6 cellular contexts compared by ENCODE assay signal in the genomic region with DNA sequence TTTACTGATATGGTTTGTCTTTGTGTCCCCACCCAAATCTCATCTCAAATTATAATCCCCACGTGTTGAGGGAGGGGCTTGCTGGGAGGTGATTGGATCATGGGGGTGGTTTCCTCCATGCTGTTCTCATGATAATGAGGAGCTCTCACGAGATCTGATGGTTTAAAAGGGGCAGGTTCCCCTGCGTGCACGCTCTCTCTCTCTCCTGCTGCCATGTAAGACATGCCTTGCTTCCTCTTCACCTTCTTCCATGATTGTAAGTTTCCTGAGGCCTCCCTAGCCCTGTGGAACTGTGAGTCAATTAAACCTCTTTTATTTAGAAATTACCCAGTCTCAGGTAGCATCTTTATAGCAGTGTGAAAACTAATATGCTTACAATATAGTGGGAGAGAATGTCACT. TPM values are rescaled to one million over a fixed set of nuclear protein-coding genes. Genes with fewer than 3 reads are reported as not detected.
DNase-seq lines count a peak whose midpoint lies in the region; ATAC-seq, FAIRE-seq and TF ChIP-seq lines count a peak whose summit lies in the region.
"Not testable (repeated sequence)": the region's sequence is repeated elsewhere in the genome, so short reads cannot be mapped to it uniquely, and the experiment has no call there.

No MANE protein-coding gene starts in this region.

- TF ChIP-seq POLR2A in K562 (conservative IDR thresholded peaks at IDR 0.05): not testable (repeated sequence)

- not testable (repeated sequence) for H3K36me3 ChIP-seq in K562 (ENCODE audit: control insufficient read depth, insufficient read depth, low read length)

- H3K9ac ChIP-seq in K562 (ENCODE audit: insufficient read depth in 1 of 2, low read depth in 2 of 2, low read length in 2 of 2): not testable (repeated sequence)

- intact Hi-C loops in CD4-positive, alpha-beta T cell (cut with DNase I, micrococcal nuclease): loop anchor here in 1 of 2 experiments (10.0 kb wide), 1 partner anchor 1155 kb away; the partner anchor contains the start of gene SLU7
- intact Hi-C loops in activated CD4-positive, alpha-beta T cell treated with anti-CD3 and anti-CD28 coated beads for 36 hours (cut with DNase I, micrococcal nuclease): loop anchor here (5.0 to 10.0 kb wide), 4 partner anchors 83 to 1655 kb away; partner anchors contain the start of genes PTTG1 (in 1 of the 2) and PWWP2A (in 1 of the 2)
- intact Hi-C loops in K562 (cut with micrococcal nuclease); natural killer cell (cut with micrococcal nuclease): not testable (repeated sequence)

- not testable (repeated sequence) for FAIRE-seq in K562 (lab: Jason Lieb, UNC)

- H3K27ac ChIP-seq in CD4-positive, alpha-beta T cell (ENCODE audit: low read depth, low read length); K562 (ENCODE audit: extremely low read depth, low read depth, low read length): not testable (repeated sequence)

- H3K27ac Mint-ChIP-seq in CD4-positive, alpha-beta T cell: peak overlapping the region; percentile 85
- H3K27ac Mint-ChIP-seq in activated CD4-positive, alpha-beta T cell treated with anti-CD3 and anti-CD28 coated beads for 36 hours: peak overlapping the region; percentile 24
- peak overlapping the region; percentile 5 for H3K27ac Mint-ChIP-seq in activated T-helper 17 cell treated with anti-CD3 and anti-CD28 coated beads, Interleukin-2, amount 50 U/mL, for 72 hours
- not testable (repeated sequence) for H3K27ac Mint-ChIP-seq in natural killer cell; neural crest cell (ENCODE audit: unreplicated experiment)

- not testable (repeated sequence) for H3K9me3 ChIP-seq in CD4-positive, alpha-beta T cell (ENCODE audit: control insufficient read depth, low read length); K562 (replicated peaks; ENCODE audit: control insufficient read depth, insufficient read depth, low read depth, low read length)

- not testable (repeated sequence) for H4K20me1 ChIP-seq in K562 (replicated peaks; ENCODE audit: control insufficient read depth, insufficient read depth, low read length)

- DNase-seq in CD4-positive, alpha-beta T cell; activated CD4-positive, alpha-beta T cell treated with anti-CD3 and anti-CD28 coated beads for 36 hours; K562 (ENCODE audit: extremely low read depth in 1 of 4, low spot score in 3 of 4); natural killer cell; neural crest cell (ENCODE audit: low read depth, low spot score): not testable (repeated sequence)

- H3K9me3 Mint-ChIP-seq in CD4-positive, alpha-beta T cell; activated CD4-positive, alpha-beta T cell treated with anti-CD3 and anti-CD28 coated beads for 36 hours (ENCODE audit: low read depth); activated T-helper 17 cell treated with anti-CD3 and anti-CD28 coated beads, Interleukin-2, amount 50 U/mL, for 72 hours; natural killer cell; neural crest cell: not testable (repeated sequence)

- in situ Hi-C loops in K562 (cut with MboI): not testable (repeated sequence)

- TF ChIP-seq RAD21 in K562 (CRISPR knock-in tag; conservative IDR thresholded peaks at IDR 0.05 in 1 of 2, IDR thresholded peaks at IDR 0.05 in 1 of 2): not testable (repeated sequence)

- H3K36me3 Mint-ChIP-seq in CD4-positive, alpha-beta T cell (ENCODE audit: low read depth); activated CD4-positive, alpha-beta T cell treated with anti-CD3 and anti-CD28 coated beads for 36 hours (ENCODE audit: low read depth); neural crest cell (ENCODE audit: low read depth): not testable (repeated sequence)
- H3K36me3 Mint-ChIP-seq in activated T-helper 17 cell treated with anti-CD3 and anti-CD28 coated beads, Interleukin-2, amount 50 U/mL, for 72 hours (ENCODE audit: low read depth): peaks cover 11% of the 10 kb centered on the region
- peaks cover 11% of the 10 kb centered on the region for H3K36me3 Mint-ChIP-seq in natural killer cell

- not testable (repeated sequence) for BruUV-seq in K562 (replicated peaks; lab: Mats Ljungman, UMichigan)

- H3K27me3 ChIP-seq in CD4-positive, alpha-beta T cell (ENCODE audit: control insufficient read depth, insufficient read depth, low read length); K562 (ENCODE audit: control insufficient read depth in 2 of 2, insufficient read depth in 2 of 2, low read length in 2 of 2): not testable (repeated sequence)

- not testable (repeated sequence) for H3K4me3 ChIP-seq in K562

- TF ChIP-seq EP300 in K562 (IDR thresholded peaks at IDR 0.05; ENCODE audit: low read length): not testable (repeated sequence)

- not testable (repeated sequence) for H3K4me1 ChIP-seq in K562 (replicated peaks in 1 of 2; ENCODE audit: control insufficient read depth in 2 of 2, insufficient read depth in 2 of 2, low read length in 2 of 2)

- not testable (repeated sequence) for H3K4me3 Mint-ChIP-seq in CD4-positive, alpha-beta T cell; activated CD4-positive, alpha-beta T cell treated with anti-CD3 and anti-CD28 coated beads for 36 hours; activated T-helper 17 cell treated with anti-CD3 and anti-CD28 coated beads, Interleukin-2, amount 50 U/mL, for 72 hours
- H3K4me3 Mint-ChIP-seq in natural killer cell (peak overlapping the region; percentile 41), neural crest cell (peak overlapping the region; percentile 64)

- not testable (repeated sequence) for H2AFZ ChIP-seq in K562 (ENCODE audit: low read depth, low read length)

- POLR2A ChIA-PET in CD4-positive, alpha-beta T cell (lab: Charles Lee): interaction anchor here (3.1 kb wide), 1 partner anchor 52 kb away, joined by 33 read pairs; no protein-coding TSS in a partner anchor
- POLR2A ChIA-PET in activated CD4-positive, alpha-beta T cell treated with anti-CD3 and anti-CD28 coated beads for 36 hours (lab: Charles Lee); K562 (lab: Yijun Ruan, JAX): not testable (repeated sequence)

- H3K27me3 Mint-ChIP-seq in CD4-positive, alpha-beta T cell; activated CD4-positive, alpha-beta T cell treated with anti-CD3 and anti-CD28 coated beads for 36 hours; activated T-helper 17 cell treated with anti-CD3 and anti-CD28 coated beads, Interleukin-2, amount 50 U/mL, for 72 hours: not testable (repeated sequence)
- peaks cover 24 to 31% of the 10 kb centered on the region in 2 donors for H3K27me3 Mint-ChIP-seq in natural killer cell (ENCODE audit: low read depth in 2 of 2)
- peaks cover 59% of the 10 kb centered on the region for H3K27me3 Mint-ChIP-seq in neural crest cell (ENCODE audit: low read depth)

- H3K4me1 Mint-ChIP-seq in CD4-positive, alpha-beta T cell (ENCODE audit: low read depth): peaks cover 38% of the 10 kb centered on the region
- H3K4me1 Mint-ChIP-seq in activated CD4-positive, alpha-beta T cell treated with anti-CD3 and anti-CD28 coated beads for 36 hours: peaks cover 32% of the 10 kb centered on the region
- H3K4me1 Mint-ChIP-seq in activated T-helper 17 cell treated with anti-CD3 and anti-CD28 coated beads, Interleukin-2, amount 50 U/mL, for 72 hours: peaks cover 18% of the 10 kb centered on the region
- H3K4me1 Mint-ChIP-seq in natural killer cell: peaks cover 27 to 29% of the 10 kb centered on the region in 2 donors
- peaks cover 21% of the 10 kb centered on the region for H3K4me1 Mint-ChIP-seq in neural crest cell

- ATAC-seq in CD4-positive, alpha-beta T cell (ENCODE audit: poor library complexity); activated CD4-positive, alpha-beta T cell treated with anti-CD3 and anti-CD28 coated beads for 36 hours; activated T-helper 17 cell treated with anti-CD3 and anti-CD28 coated beads, Interleukin-2, amount 50 U/mL, for 72 hours (replicated peaks); K562; natural killer cell: not testable (repeated sequence)

- H3K9me1 ChIP-seq in K562 (ENCODE audit: control insufficient read depth, insufficient read depth, low read length): not testable (repeated sequence)

- peaks cover 34% of the 10 kb centered on the region for H3K79me2 ChIP-seq in K562 (ENCODE audit: control insufficient read depth, insufficient read depth, low read length)

- not testable (repeated sequence) for H3K4me2 ChIP-seq in K562 (ENCODE audit: insufficient read depth, low read length)

- TF ChIP-seq CTCF in CD4-positive, alpha-beta T cell (IDR thresholded peaks at IDR 0.05); K562 (IDR thresholded peaks at IDR 0.05 in 2 of 3, conservative IDR thresholded peaks at IDR 0.05 in 1 of 3; ENCODE audit: insufficient read depth in 2 of 3, low read depth in 1 of 3, low read length in 3 of 3); natural killer cell (IDR thresholded peaks at IDR 0.05); neural crest cell (conservative IDR thresholded peaks at IDR 0.05): not testable (repeated sequence)

- CTCF ChIA-PET in CD4-positive, alpha-beta T cell (lab: Charles Lee); activated CD4-positive, alpha-beta T cell treated with anti-CD3 and anti-CD28 coated beads for 36 hours (lab: Charles Lee); K562 (lab: Yijun Ruan, JAX; ENCODE audit: low intra/inter-chr PET ratio): not testable (repeated sequence)

- WGBS in K562 (ENCODE audit: insufficient coverage, low coverage, missing lambda C conversion rate): 50% methylated on average over 4 of the region's 4 CpGs

RNA-seq across cellular contexts. Expression of gene UBLCP1, which starts 2.9 kb away (rescaled TPM):
- 10 to 100 TPM; 16.5 to 19.0 TPM for total RNA-seq in CD4-positive, alpha-beta T cell
- 10 to 100 TPM; 26.0 to 31.0 TPM for total RNA-seq in activated CD4-positive, alpha-beta T cell treated with anti-CD3 and anti-CD28 coated beads for 36 hours
- total RNA-seq in activated T-helper 17 cell treated with anti-CD3 and anti-CD28 coated beads, Interleukin-2, amount 50 U/mL, for 72 hours: 10 to 100 TPM; 13.4 to 24.7 TPM
- 3.5 and 7.0 TPM in 2 replicates for total RNA-seq in K562 (2011; cell fraction: chromatin; rRNA removed; ENCODE audit: low replicate concordance)
- total RNA-seq in K562 (2011; cell fraction: nucleolus; rRNA removed): 1.7 and 2.9 TPM in 2 replicates
- 3.9 and 8.0 TPM in 2 replicates for total RNA-seq in K562 (2011; cell fraction: nucleoplasm; rRNA removed)
- 18.8 and 19.3 TPM in 2 replicates for total RNA-seq in K562 (2014; rRNA removed)
- total RNA-seq in K562 (2014; rRNA removed; fragmentation: Illumina TruSeq; extraction: Trizol): 35.1 and 41.7 TPM in 2 replicates
- 33.4 and 36.9 TPM in 2 replicates for total RNA-seq in K562 (2015; rRNA removed; fragmentation: Illumina TruSeq; extraction: Trizol)
- total RNA-seq in K562 (2021): 21.6 and 22.1 TPM in 2 replicates
- 18.5 and 28.5 TPM in 2 replicates for polyA plus RNA-seq in K562 (2011; rRNA removed)
- polyA plus RNA-seq in K562 (2011; cell fraction: cytosol; rRNA removed): 2.9 and 7.9 TPM in 2 replicates
- polyA plus RNA-seq in K562 (2011; cell fraction: nucleus; rRNA removed): 3.1 and 3.7 TPM in 2 replicates
- polyA plus RNA-seq in K562 (2012): 27.6 and 38.2 TPM in 2 replicates
- polyA plus RNA-seq in K562 (2014; fragmentation: Illumina TruSeq; extraction: Trizol): 33.2 and 39.8 TPM in 2 replicates
- polyA plus RNA-seq in K562 (2014; fragmentation: Nextera tagmentation; extraction: Ambion mirVana): 10 to 100 TPM; 22.0 to 30.2 TPM
- 29.8 and 32.1 TPM in 2 replicates for polyA plus RNA-seq in K562 (2014; rRNA removed)
- polyA minus RNA-seq in K562 (2011; rRNA and poly(A)+ RNA removed): 12.8 and 13.2 TPM in 2 replicates
- 4.3 and 6.9 TPM in 2 replicates for polyA minus RNA-seq in K562 (2011; cell fraction: cytosol; rRNA and poly(A)+ RNA removed)
- polyA minus RNA-seq in K562 (2011; cell fraction: nucleus; rRNA and poly(A)+ RNA removed): 4.3 and 6.6 TPM in 2 replicates
- 10 to 100 TPM; 30.0 to 37.9 (median 32.1) TPM for total RNA-seq in natural killer cell
- 36.9 and 39.2 TPM in 2 replicates for total RNA-seq in neural crest cell

RNA-seq across cellular contexts. Expression of gene RNF145, which starts 50.9 kb away (rescaled TPM):
- 10 to 100 TPM; 83.7 to 94.4 TPM for total RNA-seq in CD4-positive, alpha-beta T cell
- total RNA-seq in activated CD4-positive, alpha-beta T cell treated with anti-CD3 and anti-CD28 coated beads for 36 hours: 10 to 100 TPM; 81.9 to 87.5 TPM
- 100 to 1,000 TPM in 1 of 2 donors, 10 to 100 TPM in 1; 88.3 to 111 TPM for total RNA-seq in activated T-helper 17 cell treated with anti-CD3 and anti-CD28 coated beads, Interleukin-2, amount 50 U/mL, for 72 hours
- total RNA-seq in K562 (2011; cell fraction: chromatin; rRNA removed; ENCODE audit: low replicate concordance): 42.1 and 93.4 TPM in 2 replicates
- total RNA-seq in K562 (2011; cell fraction: nucleolus; rRNA removed): 32.7 and 49.0 TPM in 2 replicates
- total RNA-seq in K562 (2011; cell fraction: nucleoplasm; rRNA removed): 61.5 and 67.7 TPM in 2 replicates
- total RNA-seq in K562 (2014; rRNA removed) (20.3 and 24.3 TPM in 2 replicates), K562 (2014; rRNA removed; fragmentation: Illumina TruSeq; extraction: Trizol) (21.8 and 29.5 TPM in 2 replicates), K562 (2015; rRNA removed; fragmentation: Illumina TruSeq; extraction: Trizol) (23.8 and 25.4 TPM in 2 replicates), K562 (2021) (35.4 and 39.5 TPM in 2 replicates), natural killer cell (10 to 100 TPM; 29.8 to 40.4 (median 38.4) TPM), neural crest cell (92.1 and 95.2 TPM in 2 replicates)
- polyA plus RNA-seq in K562 (2011; rRNA removed) (26.2 and 40.7 TPM in 2 replicates), K562 (2014; fragmentation: Illumina TruSeq; extraction: Trizol) (35.4 and 38.1 TPM in 2 replicates), K562 (2014; fragmentation: Nextera tagmentation; extraction: Ambion mirVana) (10 to 100 TPM; 13.6 to 18.8 TPM), K562 (2014; rRNA removed) (30.4 and 30.5 TPM in 2 replicates)
- 10.7 and 19.3 TPM in 2 replicates for polyA plus RNA-seq in K562 (2011; cell fraction: cytosol; rRNA removed)
- polyA plus RNA-seq in K562 (2011; cell fraction: nucleus; rRNA removed): 34.2 and 35.9 TPM in 2 replicates
- 30.1 and 36.5 TPM in 2 replicates for polyA plus RNA-seq in K562 (2012)
- 30.0 and 36.5 TPM in 2 replicates for polyA minus RNA-seq in K562 (2011; rRNA and poly(A)+ RNA removed)
- polyA minus RNA-seq in K562 (2011; cell fraction: cytosol; rRNA and poly(A)+ RNA removed): 10.1 and 12.3 TPM in 2 replicates
- polyA minus RNA-seq in K562 (2011; cell fraction: nucleus; rRNA and poly(A)+ RNA removed): 21.9 and 33.2 TPM in 2 replicates
